Comparison of ENCODE assay signal across 23 cellular contexts in genomic region chr4:78772526-78773084, GRCh38.
"Had no signal": no experiment of that assay in that cellular context is flagged by ENCODE, and none has a peak within 500 bp of the region (broad histone marks: within the 10 kb centered on the region; RNA-seq: fewer than 3 reads in every experiment).

No MANE protein-coding gene starts in this region.

- H3K9me3 ChIP-seq: gastrocnemius medialis, left lung, mucosa of descending colon, psoas muscle, sigmoid colon, thoracic aorta, tibial nerve, upper lobe of left lung had no signal

- H2AFZ ChIP-seq: neural progenitor cell had no signal

- H3K36me3 ChIP-seq: gastrocnemius medialis, left lung, neural progenitor cell, sigmoid colon, thoracic aorta, tibial nerve, upper lobe of left lung had no signal

- DNase-seq: dorsolateral prefrontal cortex; effector CD4-positive, alpha-beta T cell; foreskin fibroblast; gastrocnemius medialis; head of caudate nucleus; kidney; left lung; mesenchymal stem cell; mucosa of descending colon; naive B cell; posterior cingulate gyrus; psoas muscle; right cardiac atrium; sigmoid colon; stimulated activated CD4-positive, alpha-beta T cell treated with anti-CD3 and anti-CD28 coated beads, Interleukin-2, amount 100 ng/mL, for 24 hours; stimulated activated CD4-positive, alpha-beta T cell treated with anti-CD3 and anti-CD28 coated beads, Interleukin-4, amount 100 ng/mL, for 4 hours; stimulated activated naive B cell treated with anti-CD40 and anti-IgM and Interleukin-4, amounts not matched to agents 10 μg/mL and 1 μg/mL and 100 μg/mL, for 72 hours; upper lobe of left lung had no signal

- ATAC-seq: esophagus mucosa; gastrocnemius medialis; left lung; mucosa of descending colon; natural killer cell treated with Interleukin-12 subunit alpha and Interleukin-12 subunit beta and Interleukin-15 and Interleukin-18, amount 100 ng/mL, for 72 hours; psoas muscle; right cardiac atrium; stimulated activated naive B cell treated with anti-CD40 and anti-IgM and Interleukin-4, amounts not matched to agents 10 μg/mL and 1 μg/mL and 100 μg/mL, for 72 hours had no signal

- H3K27ac ChIP-seq: dorsolateral prefrontal cortex, gastrocnemius medialis, left lung, neural progenitor cell, psoas muscle, sigmoid colon, thoracic aorta, tibial nerve, upper lobe of left lung had no signal

- H3K4me2 ChIP-seq: neural progenitor cell had no signal

- H3K27me3 ChIP-seq: dorsolateral prefrontal cortex, gastrocnemius medialis, left lung, neural progenitor cell, sigmoid colon, tibial nerve, upper lobe of left lung had no signal

- H3K4me3 ChIP-seq: dorsolateral prefrontal cortex, gastrocnemius medialis, left lung, mucosa of descending colon, neural progenitor cell, psoas muscle, sigmoid colon, thoracic aorta, tibial nerve, upper lobe of left lung had no signal
